Comparison of ENCODE assay signal across 10 cellular contexts in genomic region chr21:37006243-37006520, GRCh38. TPM values are rescaled to one million over a fixed set of nuclear protein-coding genes. Genes with fewer than 3 reads are reported as not detected.
A peak's percentile ranks its signal among the peaks of the same experiment; 100 is the strongest.
DNase-seq lines count a peak whose midpoint lies in the region; ATAC-seq, FAIRE-seq and TF ChIP-seq lines count a peak whose summit lies in the region.
"Had no signal": no experiment of that assay in that cellular context is flagged by ENCODE, and none has a peak within 500 bp of the region (broad histone marks: within the 10 kb centered on the region; RNA-seq: fewer than 3 reads in every experiment).

No MANE protein-coding gene starts in this region.

- H3K9ac ChIP-seq in BLaER1 (no peak overlapping the region), PC-3 (ENCODE audit: low read length) (peak overlapping the region; percentile 41; the same call in 1 of the 2 replicates)

- no peak overlapping the region for H3K27ac ChIP-seq in BLaER1
- H3K27ac ChIP-seq in PC-3 (ENCODE audit: low read length) = no peak overlapping the region
- H3K27ac ChIP-seq in pancreas = no peak overlapping the region

- peaks cover 40% of the 10 kb centered on the region for H3K4me1 ChIP-seq in BLaER1
- peaks cover 13% of the 10 kb centered on the region; the same call in 1 of the 2 replicates for H3K4me1 ChIP-seq in PC-3 (ENCODE audit: insufficient read depth, low read length)
- peaks cover 0 to 4% (median 0%) of the 10 kb centered on the region in 3 donors for H3K4me1 ChIP-seq in pancreas

- no peak for ATAC-seq in PC-3
- ATAC-seq in pancreas = no peak
- ATAC-seq in GM21786 (IDR thresholded peaks at IDR 0.05; ENCODE audit: unreplicated experiment) = no peak
- no peak for ATAC-seq in HG02884 (IDR thresholded peaks at IDR 0.05; ENCODE audit: unreplicated experiment)

- POLR2A ChIA-PET in PC-3 (lab: Charles Lee; ENCODE audit: unreplicated experiment) = interaction anchor here (0.6 kb wide), 2 partner anchors 21 to 33 kb away, joined by 3 to 5 read pairs; no protein-coding TSS in a partner anchor

- TF ChIP-seq CTCF in PC-3 (conservative IDR thresholded peaks at IDR 0.05; ENCODE audit: low read depth, low read length) = no peak
- TF ChIP-seq CTCF in epithelial cell of esophagus (IDR thresholded peaks at IDR 0.05; ENCODE audit: insufficient read depth, low read depth, low read length, missing control alignments) = no peak
- no peak for TF ChIP-seq CTCF in pancreas (IDR thresholded peaks at IDR 0.05)
- TF ChIP-seq CTCF in GM10266 (IDR thresholded peaks at IDR 0.05; ENCODE audit: control insufficient read depth, insufficient read depth, low read depth, missing control alignments) = no peak

- H3K27me3 ChIP-seq in BLaER1 = peaks cover 41% of the 10 kb centered on the region
- H3K27me3 ChIP-seq in PC-3 (ENCODE audit: low read length) = no peaks in the 10 kb centered on the region
- no peaks in the 10 kb centered on the region for H3K27me3 ChIP-seq in pancreas

- H3K9me2 ChIP-seq in PC-3 (replicated peaks; ENCODE audit: low read length) = no peaks in the 10 kb centered on the region

- H3F3A ChIP-seq in PC-3 (ENCODE audit: low read length, unreplicated experiment) = no peaks in the 10 kb centered on the region

- BruUV-seq in PC-3 (replicated peaks; lab: Mats Ljungman, UMichigan) = no TSS peak

- no peaks in the 10 kb centered on the region for H3K36me3 ChIP-seq in BLaER1
- H3K36me3 ChIP-seq in PC-3 (ENCODE audit: low read depth, low read length) = no peaks in the 10 kb centered on the region
- no peaks in the 10 kb centered on the region for H3K36me3 ChIP-seq in pancreas

- WGBS in pancreas, 2 donors = 0 to 2% methylated on average over 8 to 20 of the region's 20 CpGs

- 0 out of 2 replicates have a peak, but pooled peaks cover 7% of the 10 kb centered on the region for H3K9me3 ChIP-seq in BLaER1
- no peaks in the 10 kb centered on the region for H3K9me3 ChIP-seq in PC-3 (ENCODE audit: low read length)
- H3K9me3 ChIP-seq in pancreas = no peaks in the 10 kb centered on the region

- no peaks in the 10 kb centered on the region for H4K20me1 ChIP-seq in BLaER1
- H4K20me1 ChIP-seq in PC-3 (ENCODE audit: low read length) = no peaks in the 10 kb centered on the region

- H3K4me3 ChIP-seq in BLaER1 = peak overlapping the region; percentile 77
- peak overlapping the region; percentile 76 for H3K4me3 ChIP-seq in PC-3 (ENCODE audit: low read length)
- H3K4me3 ChIP-seq in epithelial cell of esophagus (ENCODE audit: low read length) = peak overlapping the region; percentile 34
- peak overlapping the region in 3 of 4 donors; percentile 10 to 56 (median 39) for H3K4me3 ChIP-seq in pancreas

- no peak for DNase-seq in PC-3
- DNase-seq in epithelial cell of esophagus (ENCODE audit: low read depth) = no peak
- no peak for DNase-seq in pancreas
- DNase-seq in Kasumi-1 (lab: John Stamatoyannopoulos, UW) = no peak
- DNase-seq in GM10266 (ENCODE audit: extremely low spot score) = no peak
- DNase-seq: cortex of kidney, T-helper 1 cell had no signal

- H3K79me2 ChIP-seq in PC-3 (ENCODE audit: low read length) = no peaks in the 10 kb centered on the region

- CTCF ChIA-PET in PC-3 (lab: Charles Lee) = no interaction called here

- no peak for FAIRE-seq in pancreas (lab: Jason Lieb, UNC)

- peak overlapping the region; percentile 97 for H3K4me2 ChIP-seq in BLaER1
- peak overlapping the region; percentile 86 for H3K4me2 ChIP-seq in PC-3 (ENCODE audit: low read length)

- peak overlapping the region; percentile 100 for H2AFZ ChIP-seq in PC-3 (ENCODE audit: low read length)

- intact Hi-C loops in PC-3 (cut with micrococcal nuclease) (loop anchor here (5.0 kb wide), 1 partner anchor 81 kb away; no protein-coding TSS in a partner anchor), pancreas (cut with DNase I) (no loop called here)

RNA-seq across cellular contexts. Expression of gene RIPPLY3, which starts 0.3 kb away (rescaled TPM):
- 10.0 and 11.4 TPM in 2 replicates for total RNA-seq in PC-3 (2014; rRNA removed)
- under 1 TPM in 1 of 6 donors, not detected in 5; 0.09 TPM for total RNA-seq in pancreas
- polyA plus RNA-seq in pancreas = under 1 TPM; 0.11 to 0.26 TPM

RNA-seq across cellular contexts. Expression of gene HLCS, which starts 39.7 kb away (rescaled TPM):
- total RNA-seq in PC-3 (2014; rRNA removed) (31.7 and 44.1 TPM in 2 replicates), pancreas (10 to 100 TPM; 10.4 to 14.0 (median 13.1) TPM)
- 1 to 10 TPM; 5.5 to 6.0 TPM for polyA plus RNA-seq in pancreas

Comparison
In these comparisons a context has a peak if more than half of its experiments do, and no peak if none do; other contexts are left out.
1. RNA of gene RIPPLY3, which starts 0.3 kb away (total RNA-seq): 10.0 to 11.4 TPM in PC-3; 0.09 TPM in pancreas; every median in the first group is over 10 times any median in the second.
2. Peak in every context shown above with its lines, with median percentiles within 50 percentile points of each other: H3K4me3 ChIP-seq.